8 cellular contexts compared by ENCODE assay signal in the genomic region with DNA sequence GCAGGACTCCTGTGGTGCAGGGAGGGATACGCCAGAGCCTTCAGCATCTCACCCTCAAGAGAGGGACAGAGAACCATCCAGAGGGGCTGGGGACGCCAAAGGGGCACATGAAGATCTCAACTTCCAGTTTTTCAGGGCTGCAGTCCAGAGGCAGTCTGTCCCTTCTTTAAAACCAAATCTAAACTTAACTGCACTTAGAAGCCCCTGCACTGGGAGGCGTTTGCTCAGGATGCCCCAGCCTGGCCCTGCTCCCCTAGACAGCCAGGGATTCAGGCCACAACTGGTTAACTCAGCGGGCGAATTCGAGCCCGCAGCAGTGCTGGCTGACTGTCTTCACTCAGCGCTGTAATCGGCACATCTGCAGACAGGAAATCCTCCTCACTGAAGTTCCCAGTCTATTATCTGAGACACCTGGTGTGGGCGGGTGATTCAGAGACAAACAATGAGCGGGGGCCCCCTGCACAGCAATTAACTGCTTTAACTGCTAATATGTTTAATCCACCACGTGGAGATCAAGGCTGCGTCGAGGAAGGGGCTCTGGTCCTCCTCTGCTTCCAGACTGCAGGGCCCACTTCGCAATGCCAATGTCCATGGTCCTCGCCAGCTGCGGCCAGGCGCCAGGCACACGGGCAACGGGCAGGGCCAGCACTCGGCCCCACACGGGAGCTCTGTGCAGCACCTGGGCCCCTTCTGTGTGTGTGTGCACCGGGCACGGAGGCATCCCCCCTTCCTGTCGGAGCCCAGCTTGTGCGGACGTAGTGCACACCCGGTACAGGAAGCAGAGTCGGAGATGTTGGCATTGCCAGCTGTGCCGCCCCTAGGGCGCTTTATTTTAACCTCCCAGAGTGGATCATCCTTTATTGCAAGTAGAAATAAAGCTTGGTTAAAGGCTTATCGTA. TPM values are rescaled to one million over a fixed set of nuclear protein-coding genes. Genes with fewer than 3 reads are reported as not detected.
DNase-seq lines count a peak whose midpoint lies in the region; ATAC-seq lines count a peak whose summit lies in the region.

No MANE protein-coding gene starts in this region.

- no peaks in the 10 kb centered on the region for H3K27me3 Mint-ChIP-seq in IgD-negative memory B cell

- DNase-seq in GDM1 (lab: John Stamatoyannopoulos, UW) (peak; percentile 23), SHP77 treated with DMSO at 0.1 percent for 48 hours (lab: John Stamatoyannopoulos, UW) (peak; percentile 66), dedifferentiated amniotic fluid mesenchymal stem cell (ENCODE audit: extremely low spot score) (no peak)
- DNase-seq in activated gamma-delta T cell treated with anti-CD3 and anti-CD28 coated beads, Interleukin-2, amount 50 U/mL, for 16 hours (ENCODE audit: low read depth), result peak; percentile 76
- peak; percentile 61 to 83 (median 74) for DNase-seq in stimulated activated CD4-positive, alpha-beta T cell treated with anti-CD3 and anti-CD28 coated beads, Interleukin-1b, Interleukin-23, amount 100 ng/mL, for 24 hours (ENCODE audit: low read depth in 4 of 4, low spot score in 1 of 4)

- H3K4me1 Mint-ChIP-seq in IgD-negative memory B cell, result peaks cover 21 to 24% (median 24%) of the 10 kb centered on the region in 3 donors

- ATAC-seq in HG02610 (IDR thresholded peaks at IDR 0.05; ENCODE audit: unreplicated experiment), result no peak

- H3K4me3 Mint-ChIP-seq in IgD-negative memory B cell, result peak overlapping the region; percentile 69 to 89 (median 82)

- H3K36me3 Mint-ChIP-seq in IgD-negative memory B cell, result peaks cover 1% of the 10 kb centered on the region

- peaks cover 22% of the 10 kb centered on the region for H3K4me1 ChIP-seq in iPS-18a (ENCODE audit: control insufficient read depth, low read depth, low read length)

- H3K9me3 Mint-ChIP-seq in IgD-negative memory B cell, result no peaks in the 10 kb centered on the region

- no peaks in the 10 kb centered on the region for H3K36me3 ChIP-seq in iPS-18a (ENCODE audit: control insufficient read depth, low read depth, low read length)

- H3K4me3 ChIP-seq in iPS-18a (ENCODE audit: low read length), result peak overlapping the region; percentile 6

- H3K9me3 ChIP-seq in iPS-18a (ENCODE audit: control insufficient read depth, low read depth, low read length), result no peaks in the 10 kb centered on the region

- peak overlapping the region; percentile 30 for H3K27ac ChIP-seq in iPS-18a (ENCODE audit: low read length)

- H3K9ac ChIP-seq in iPS-18a (ENCODE audit: low read length), result peak overlapping the region; percentile 38

- H3K27me3 ChIP-seq in iPS-18a (ENCODE audit: control insufficient read depth, insufficient read depth, low read length), result peaks cover 19% of the 10 kb centered on the region

- H3K27ac Mint-ChIP-seq in IgD-negative memory B cell, result peak overlapping the region; percentile 39 to 91 (median 78)

RNA-seq across cellular contexts. Expression of a gene that starts 36.9 kb away (rescaled TPM):
- polyA plus RNA-seq in IgD-negative memory B cell, result 15.3 TPM

RNA-seq across cellular contexts. Expression of a gene that starts 36.9 kb away (rescaled TPM):
- polyA plus RNA-seq in IgD-negative memory B cell, result 7.3 TPM

RNA-seq across cellular contexts. Expression of a gene that starts 50.0 kb away (rescaled TPM):
- polyA plus RNA-seq in IgD-negative memory B cell, result 85.3 TPM

RNA-seq across cellular contexts. Expression of a gene that starts 50.0 kb away (rescaled TPM):
- polyA plus RNA-seq in IgD-negative memory B cell, result 17.3 TPM
